In genomic region chr2:587371-587960, GRCh38 we compare ENCODE assay signal across 18 cellular contexts.
DNase-seq lines count a peak whose midpoint lies in the region; ATAC-seq and TF ChIP-seq lines count a peak whose summit lies in the region.
"Had no signal": no experiment of that assay in that cellular context is flagged by ENCODE, and none has a peak within 500 bp of the region (broad histone marks: within the 10 kb centered on the region; RNA-seq: fewer than 3 reads in every experiment).

No MANE protein-coding gene starts in this region.

- WGBS in body of pancreas, 2 donors: 75 to 94% methylated on average over 9 to 13 of the region's 13 CpGs

- H3K36me3 ChIP-seq in body of pancreas (replicated peaks in 1 of 2; ENCODE audit: insufficient read depth in 1 of 2, low read depth in 2 of 2): no peaks in the 10 kb centered on the region
- H3K36me3 ChIP-seq: BLaER1 had no signal

- peaks cover 22% of the 10 kb centered on the region for H3K4me1 Mint-ChIP-seq in progenitor cell of endocrine pancreas (ENCODE audit: low read depth)

- peak; percentile 52 for DNase-seq in activated CD8-positive, alpha-beta memory T cell treated with anti-CD3 and anti-CD28 coated beads for 24 hours
- DNase-seq in activated CD8-positive, alpha-beta memory T cell treated with anti-CD3 and anti-CD28 coated beads, Interleukin-2, amount 50 U/mL, for 48 hours: no peak
- no peak for DNase-seq in body of pancreas
- peak; percentile 22 for DNase-seq in left lobe of liver (ENCODE audit: low spot score)
- DNase-seq in progenitor cell of endocrine pancreas (ENCODE audit: low spot score, unreplicated experiment): no peak
- no peak for DNase-seq in central memory CD4-positive, alpha-beta T cell
- no peak for DNase-seq in AML-193 (lab: John Stamatoyannopoulos, UW)
- no peak for DNase-seq in stimulated activated CD8-positive, alpha-beta memory T cell treated with anti-CD3 and anti-CD28 coated beads, Interleukin-4, amount 100 ng/mL, for 48 hours
- DNase-seq: DMS53, Kasumi-1, NCI-H1105 treated with DMSO at 0.1 percent for 48 hours, NCI-H187 treated with DMSO at 0.1 percent for 48 hours, NCI-H2171, NCI-H510A had no signal

- ATAC-seq in body of pancreas (peak; percentile 9), left lobe of liver (no peak)

- no peak overlapping the region for H3K4me3 ChIP-seq in body of pancreas
- H3K4me3 ChIP-seq: BLaER1 had no signal

- peak overlapping the region; percentile 59 to 83 (median 65) for H3K27ac ChIP-seq in body of pancreas
- H3K27ac ChIP-seq: 22Rv1, BLaER1, RWPE1 had no signal

- H3K9me3 Mint-ChIP-seq in progenitor cell of endocrine pancreas (ENCODE audit: low read depth): no peaks in the 10 kb centered on the region
- H3K9me3 Mint-ChIP-seq: H9 had no signal

- no peak for TF ChIP-seq CTCF in body of pancreas (IDR thresholded peaks at IDR 0.05)
- TF ChIP-seq CTCF in progenitor cell of endocrine pancreas (IDR thresholded peaks at IDR 0.05; ENCODE audit: unreplicated experiment): no peak

- no peak overlapping the region for H3K4me3 Mint-ChIP-seq in progenitor cell of endocrine pancreas (ENCODE audit: low read depth)
- H3K4me3 Mint-ChIP-seq: H9 had no signal

- peak overlapping the region; percentile 97 for H3K27ac Mint-ChIP-seq in progenitor cell of endocrine pancreas

- no peak for TF ChIP-seq POLR2A in body of pancreas (IDR thresholded peaks at IDR 0.05)

- intact Hi-C loops in body of pancreas (cut with DNase I): no loop called here

- H3K36me3 Mint-ChIP-seq in progenitor cell of endocrine pancreas (ENCODE audit: insufficient read depth): no peaks in the 10 kb centered on the region

- H3K27me3 ChIP-seq in body of pancreas: no peaks in the 10 kb centered on the region

- H3K4me1 ChIP-seq in body of pancreas: peaks cover 37% of the 10 kb centered on the region

- no peaks in the 10 kb centered on the region for H3K9me3 ChIP-seq in body of pancreas
- H3K9me3 ChIP-seq: BLaER1 had no signal

- H3K27me3 Mint-ChIP-seq in progenitor cell of endocrine pancreas: no peaks in the 10 kb centered on the region

Comparison
In these comparisons a context has a peak if more than half of its experiments do, and no peak if none do; other contexts are left out.
1. DNase-seq: peak in activated CD8-positive, alpha-beta memory T cell treated with anti-CD3 and anti-CD28 coated beads for 24 hours (single experiment) and left lobe of liver (single experiment); none in activated CD8-positive, alpha-beta memory T cell treated with anti-CD3 and anti-CD28 coated beads, Interleukin-2, amount 50 U/mL, for 48 hours (single experiment), body of pancreas (0 of 4), progenitor cell of endocrine pancreas (single experiment), central memory CD4-positive, alpha-beta T cell (single experiment), AML-193 (0 of 2) and stimulated activated CD8-positive, alpha-beta memory T cell treated with anti-CD3 and anti-CD28 coated beads, Interleukin-4, amount 100 ng/mL, for 48 hours (single experiment).